In genomic region chr19:54188224-54188871, GRCh38 we compare ENCODE assay signal across 6 cellular contexts. TPM values are rescaled to one million over a fixed set of nuclear protein-coding genes. Genes with fewer than 3 reads are reported as not detected.
A peak's percentile ranks its signal among the peaks of the same experiment; 100 is the strongest.
DNase-seq lines count a peak whose midpoint lies in the region; ATAC-seq and TF ChIP-seq lines count a peak whose summit lies in the region.

No MANE protein-coding gene starts in this region.

- WGBS in lung, 2 donors, result 9 to 18% methylated on average over 12 of the region's 12 CpGs

- ATAC-seq in lung (ENCODE audit: insufficient read depth, low FRiP score), result no peak
- no peak for ATAC-seq in GM19324 (IDR thresholded peaks at IDR 0.05; ENCODE audit: low FRiP score, unreplicated experiment)
- ATAC-seq in HG03520 (IDR thresholded peaks at IDR 0.05; ENCODE audit: unreplicated experiment), result no peak

- peaks cover 0 to 9% of the 10 kb centered on the region in 2 donors for H3K36me3 ChIP-seq in lung (ENCODE audit: control insufficient read depth in 2 of 2, insufficient read depth in 2 of 2, low read length in 2 of 2)

- peak overlapping the region; percentile 81 to 96 for H3K27ac ChIP-seq in lung (ENCODE audit: low read depth in 1 of 2, low read length in 1 of 2)

- peak; percentile 19 for DNase-seq in NCI-H146 (lab: John Stamatoyannopoulos, UW)
- no peak for DNase-seq in NCI-H146 treated with DMSO at 0.1 percent for 48 hours (lab: John Stamatoyannopoulos, UW; ENCODE audit: unreplicated experiment)
- peak; percentile 51 for DNase-seq in activated T-helper 9 cell treated with anti-CD3 and anti-CD28 coated beads, Interleukin-2, amount 50 U/mL, for 16 hours (ENCODE audit: low read depth)
- peak; percentile 47 for DNase-seq in lung (ENCODE audit: low spot score)

- no peaks in the 10 kb centered on the region for H3K27me3 ChIP-seq in lung (ENCODE audit: control insufficient read depth, insufficient read depth)

- H3K4me3 ChIP-seq in lung, result no peak overlapping the region

- H3K9me3 ChIP-seq in lung (ENCODE audit: control insufficient read depth in 2 of 2, insufficient read depth in 1 of 2, low read length in 1 of 2), result no peaks in the 10 kb centered on the region

- peaks cover 6 to 8% of the 10 kb centered on the region in 2 donors for H3K4me1 ChIP-seq in lung (ENCODE audit: control insufficient read depth in 2 of 2, insufficient read depth in 2 of 2, low read length in 2 of 2)

- TF ChIP-seq CTCF in lung (IDR thresholded peaks at IDR 0.05; ENCODE audit: control extremely low read depth, extremely low read depth), result no peak

RNA-seq across cellular contexts. Expression of gene MBOAT7, which starts 1.0 kb away (rescaled TPM):
- total RNA-seq in lung, result 10 to 100 TPM; 54.0 to 92.6 TPM
- polyA plus RNA-seq in lung, result 100 to 1,000 TPM in 1 of 2 donors, 10 to 100 TPM in 1; 39.0 to 154 TPM

RNA-seq across cellular contexts. Expression of gene TSEN34, which starts 2.8 kb away (rescaled TPM):
- 10 to 100 TPM; 44.5 to 65.8 TPM for total RNA-seq in lung
- 100 to 1,000 TPM in 1 of 2 donors, 10 to 100 TPM in 1; 38.0 to 102 TPM for polyA plus RNA-seq in lung

RNA-seq across cellular contexts. Expression of gene RPS9, which starts 12.3 kb away (rescaled TPM):
- total RNA-seq in lung, result 1,000 to 10,000 TPM; 1,423 to 2,363 TPM
- 1,000 to 10,000 TPM; 3,202 to 3,651 TPM for polyA plus RNA-seq in lung

RNA-seq across cellular contexts. Expression of gene TMC4, which starts 15.4 kb away (rescaled TPM):
- 10 to 100 TPM; 40.8 to 81.0 TPM for total RNA-seq in lung
- polyA plus RNA-seq in lung, result 10 to 100 TPM; 26.1 to 26.9 TPM

RNA-seq across cellular contexts. Expression of gene LENG1, which starts 28.8 kb away (rescaled TPM):
- total RNA-seq in lung, result 1 to 10 TPM; 3.8 to 8.5 TPM
- 10 to 100 TPM in 1 of 2 donors, 1 to 10 TPM in 1; 7.9 to 17.1 TPM for polyA plus RNA-seq in lung
